23 cellular contexts compared by ENCODE assay signal in the genomic region with DNA sequence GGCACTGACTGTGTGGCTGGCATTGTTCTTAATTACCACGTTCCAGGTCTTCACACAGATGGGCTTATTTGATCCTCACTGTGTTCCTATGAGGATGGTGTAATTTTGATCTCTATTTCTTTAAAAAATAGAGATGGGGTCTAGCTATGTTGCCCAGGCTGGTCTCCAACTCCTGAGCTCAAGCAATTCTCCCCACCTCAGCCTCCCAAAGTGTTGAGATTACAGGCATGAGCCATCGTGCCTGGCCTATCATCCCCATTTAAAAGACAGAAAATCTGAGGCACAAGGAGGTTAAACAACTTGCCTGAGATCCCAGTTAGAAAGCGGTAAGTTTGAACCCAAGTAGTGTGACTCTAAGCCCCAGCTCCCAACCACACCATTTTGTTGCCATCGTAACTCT. TPM values are rescaled to one million over a fixed set of nuclear protein-coding genes. Genes with fewer than 3 reads are reported as not detected.
"Had no signal": no experiment of that assay in that cellular context is flagged by ENCODE, and none has a peak within 500 bp of the region (broad histone marks: within the 10 kb centered on the region; RNA-seq: fewer than 3 reads in every experiment).

No MANE protein-coding gene starts in this region.

- H3K4me3 Mint-ChIP-seq: endodermal cell; naive thymus-derived CD4-positive, alpha-beta T cell; neural crest cell; stimulated activated naive B cell treated with anti-CD40 and anti-IgM and Interleukin-4, amounts not matched to agents 10 μg/mL and 1 μg/mL and 100 μg/mL, for 72 hours; stimulated activated naive CD8-positive, alpha-beta T cell treated with anti-CD3 and anti-CD28 coated beads, Interleukin-15, amount 100 ng/mL, for 72 hours had no signal

- H3K27me3 Mint-ChIP-seq: naive thymus-derived CD4-positive, alpha-beta T cell; stimulated activated naive B cell treated with anti-CD40 and anti-IgM and Interleukin-4, amounts not matched to agents 10 μg/mL and 1 μg/mL and 100 μg/mL, for 72 hours; stimulated activated naive CD8-positive, alpha-beta T cell treated with anti-CD3 and anti-CD28 coated beads, Interleukin-15, amount 100 ng/mL, for 72 hours had no signal

- H3K36me3 ChIP-seq: colonic mucosa, pancreas, prostate gland, spleen, tibial nerve, upper lobe of right lung, vagina had no signal

- ATAC-seq: foreskin keratinocyte; left colon; naive thymus-derived CD4-positive, alpha-beta T cell; pancreas; sciatic nerve; stimulated activated naive B cell treated with anti-CD40 and anti-IgM and Interleukin-4, amounts not matched to agents 10 μg/mL and 1 μg/mL and 100 μg/mL, for 72 hours; stimulated activated naive CD8-positive, alpha-beta T cell treated with anti-CD3 and anti-CD28 coated beads, Interleukin-15, amount 100 ng/mL, for 72 hours; upper lobe of right lung had no signal

- DNase-seq: colonic mucosa; effector CD4-positive, alpha-beta T cell; endodermal cell; erythroblast; foreskin keratinocyte; left colon; naive thymus-derived CD4-positive, alpha-beta T cell; nucleus accumbens; pancreas; spleen; stimulated activated CD4-positive, alpha-beta T cell treated with anti-CD3 and anti-CD28 coated beads, Interleukin-15, amount 100 ng/mL, for 24 hours; stimulated activated CD4-positive, alpha-beta T cell treated with anti-CD3 and anti-CD28 coated beads, Interleukin-1b, Interleukin-23, amount 100 ng/mL, for 48 hours; stimulated activated CD4-positive, alpha-beta T cell treated with anti-CD3 and anti-CD28 coated beads, Interleukin-4, amount 100 ng/mL, for 4 hours; stimulated activated naive B cell treated with anti-CD40 and anti-IgM and Interleukin-4, amounts not matched to agents 10 μg/mL and 1 μg/mL and 100 μg/mL, for 72 hours; stimulated activated naive CD8-positive, alpha-beta T cell treated with anti-CD3 and anti-CD28 coated beads, Interleukin-15, amount 100 ng/mL, for 72 hours; testis; upper lobe of right lung had no signal

- H3K27me3 ChIP-seq: colonic mucosa, foreskin keratinocyte, hepatocyte, pancreas, spleen, testis, tibial nerve, upper lobe of right lung, vagina had no signal

- H3K27ac Mint-ChIP-seq: endodermal cell; stimulated activated naive B cell treated with anti-CD40 and anti-IgM and Interleukin-4, amounts not matched to agents 10 μg/mL and 1 μg/mL and 100 μg/mL, for 72 hours; stimulated activated naive CD8-positive, alpha-beta T cell treated with anti-CD3 and anti-CD28 coated beads, Interleukin-15, amount 100 ng/mL, for 72 hours had no signal

- H3K4me3 ChIP-seq: colonic mucosa, hepatocyte, pancreas, prostate gland, spleen, testis, tibial nerve, upper lobe of right lung, vagina had no signal

- H3K9me3 ChIP-seq: colonic mucosa, pancreas, prostate gland, spleen, testis, tibial nerve, upper lobe of right lung, vagina had no signal

- H2AFZ ChIP-seq: hepatocyte had no signal

- H3K4me1 ChIP-seq: colonic mucosa, pancreas, prostate gland, testis, vagina had no signal

- H3K4me1 Mint-ChIP-seq: endodermal cell, neural crest cell had no signal

- H3K9me3 Mint-ChIP-seq: endodermal cell; naive thymus-derived CD4-positive, alpha-beta T cell; neural crest cell; stimulated activated naive B cell treated with anti-CD40 and anti-IgM and Interleukin-4, amounts not matched to agents 10 μg/mL and 1 μg/mL and 100 μg/mL, for 72 hours; stimulated activated naive CD8-positive, alpha-beta T cell treated with anti-CD3 and anti-CD28 coated beads, Interleukin-15, amount 100 ng/mL, for 72 hours had no signal

- H3K27ac ChIP-seq: colonic mucosa, foreskin keratinocyte, hepatocyte, pancreas, prostate gland, testis, tibial nerve, vagina had no signal

- H3K4me2 ChIP-seq: hepatocyte had no signal

- H3K79me2 ChIP-seq: hepatocyte had no signal

- H3K36me3 Mint-ChIP-seq: stimulated activated naive B cell treated with anti-CD40 and anti-IgM and Interleukin-4, amounts not matched to agents 10 μg/mL and 1 μg/mL and 100 μg/mL, for 72 hours had no signal

RNA-seq across cellular contexts. Expression of a gene that starts 17.0 kb away (rescaled TPM):
- total RNA-seq: endodermal cell, neural crest cell had no signal
